10 cellular contexts compared by ENCODE assay signal in the genomic region with DNA sequence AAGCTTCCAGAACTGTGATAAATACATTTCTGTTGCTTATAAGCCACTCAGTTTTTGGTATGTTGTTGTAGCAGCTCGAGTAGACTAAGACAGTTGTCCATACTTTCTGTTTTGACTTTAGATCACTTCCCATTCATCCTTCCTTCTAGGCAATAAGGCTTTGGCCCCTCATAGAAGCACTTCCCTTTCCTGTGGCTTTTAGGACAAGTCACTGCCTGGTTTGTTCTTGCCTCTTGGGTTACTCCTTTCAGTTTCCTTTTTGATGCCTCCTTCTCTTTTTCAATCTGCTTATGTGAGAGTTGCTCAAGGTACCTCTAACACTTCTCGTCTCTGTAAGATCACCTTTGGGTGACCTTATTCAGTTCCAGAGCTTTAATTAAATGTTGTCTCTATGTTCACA.
A peak's percentile ranks its signal among the peaks of the same experiment; 100 is the strongest.
DNase-seq lines count a peak whose midpoint lies in the region; ATAC-seq lines count a peak whose summit lies in the region.
"Had no signal": no experiment of that assay in that cellular context is flagged by ENCODE, and none has a peak within 500 bp of the region (broad histone marks: within the 10 kb centered on the region; RNA-seq: fewer than 3 reads in every experiment).

No MANE protein-coding gene starts in this region.

- peak; percentile 19 for ATAC-seq in activated CD4-positive, alpha-beta T cell treated with anti-CD3 and anti-CD28 coated beads for 36 hours
- ATAC-seq in HG02610 (IDR thresholded peaks at IDR 0.05; ENCODE audit: unreplicated experiment) (peak; percentile 97), HG03571 (IDR thresholded peaks at IDR 0.05; ENCODE audit: unreplicated experiment) (peak; percentile 84)
- peak in 1 of 2 donors; percentile 75 for ATAC-seq in natural killer cell treated with Interleukin-12 subunit alpha and Interleukin-12 subunit beta and Interleukin-15 and Interleukin-18, amount 100 ng/mL, for 72 hours

- DNase-seq in activated CD4-positive, alpha-beta T cell treated with anti-CD3 and anti-CD28 coated beads for 36 hours = no peak
- no peak for DNase-seq in activated CD4-positive, alpha-beta T cell treated with anti-CD3 and anti-CD28 coated beads, Interleukin-2, amount 50 U/mL, for 48 hours
- DNase-seq in natural killer cell treated with Interleukin-12 subunit alpha and Interleukin-12 subunit beta and Interleukin-15 and Interleukin-18, amount 100 ng/mL, for 72 hours (ENCODE audit: low spot score) = no peak
- DNase-seq in NCI-H2029 (lab: John Stamatoyannopoulos, UW) (no peak), NCI-H2171 (lab: John Stamatoyannopoulos, UW) (no peak)
- DNase-seq in CD8-positive, alpha-beta memory T cell = no peak
- DNase-seq: activated B cell treated with CpG ODN at 0.5 μM for 24 hours had no signal

- intact Hi-C loops in activated CD4-positive, alpha-beta T cell treated with anti-CD3 and anti-CD28 coated beads for 36 hours (cut with DNase I, micrococcal nuclease) = no loop called here

- H3K9me3 Mint-ChIP-seq in activated CD4-positive, alpha-beta T cell treated with anti-CD3 and anti-CD28 coated beads for 36 hours (ENCODE audit: low read depth) = peaks cover 4% of the 10 kb centered on the region
- peaks cover 5% of the 10 kb centered on the region for H3K9me3 Mint-ChIP-seq in natural killer cell treated with Interleukin-12 subunit alpha and Interleukin-12 subunit beta and Interleukin-15 and Interleukin-18, amount 100 ng/mL, for 72 hours
- H3K9me3 Mint-ChIP-seq in CD8-positive, alpha-beta memory T cell = peaks cover 0 to under 1% (median 0%) of the 10 kb centered on the region in 5 donors
- H3K9me3 Mint-ChIP-seq: activated B cell treated with CpG ODN at 0.5 μM for 24 hours, nephron had no signal

- no peak overlapping the region for H3K27ac ChIP-seq in CD8-positive, alpha-beta memory T cell (ENCODE audit: low read depth, low read length)

- H3K4me3 ChIP-seq in CD8-positive, alpha-beta memory T cell (ENCODE audit: low read length) = no peak overlapping the region

- no peaks in the 10 kb centered on the region for H3K36me3 ChIP-seq in CD8-positive, alpha-beta memory T cell (ENCODE audit: insufficient read depth, low read length)

- CTCF ChIA-PET in activated CD4-positive, alpha-beta T cell treated with anti-CD3 and anti-CD28 coated beads for 36 hours (lab: Charles Lee) = no interaction called here
- CTCF ChIA-PET in CD8-positive, alpha-beta memory T cell (lab: Charles Lee) = no interaction called here

- H3K27me3 ChIP-seq in CD8-positive, alpha-beta memory T cell (ENCODE audit: insufficient read depth, low read length, poor library complexity, severe bottlenecking) = no peaks in the 10 kb centered on the region

- H3K36me3 Mint-ChIP-seq in activated CD4-positive, alpha-beta T cell treated with anti-CD3 and anti-CD28 coated beads for 36 hours (ENCODE audit: low read depth) = no peaks in the 10 kb centered on the region
- peaks cover 6% of the 10 kb centered on the region for H3K36me3 Mint-ChIP-seq in natural killer cell treated with Interleukin-12 subunit alpha and Interleukin-12 subunit beta and Interleukin-15 and Interleukin-18, amount 100 ng/mL, for 72 hours
- H3K36me3 Mint-ChIP-seq in CD8-positive, alpha-beta memory T cell = no peaks in the 10 kb centered on the region

- H3K4me1 Mint-ChIP-seq in activated CD4-positive, alpha-beta T cell treated with anti-CD3 and anti-CD28 coated beads for 36 hours = peaks cover 5% of the 10 kb centered on the region
- H3K4me1 Mint-ChIP-seq in natural killer cell treated with Interleukin-12 subunit alpha and Interleukin-12 subunit beta and Interleukin-15 and Interleukin-18, amount 100 ng/mL, for 72 hours (ENCODE audit: low read depth in 2 of 2) = peaks cover 6 to 20% of the 10 kb centered on the region in 2 donors
- H3K4me1 Mint-ChIP-seq in CD8-positive, alpha-beta memory T cell = peaks cover 0 to 8% (median 4%) of the 10 kb centered on the region in 3 donors

- H3K27me3 Mint-ChIP-seq in activated CD4-positive, alpha-beta T cell treated with anti-CD3 and anti-CD28 coated beads for 36 hours = peaks cover 3% of the 10 kb centered on the region
- peaks cover 18 to 22% of the 10 kb centered on the region in 2 donors for H3K27me3 Mint-ChIP-seq in natural killer cell treated with Interleukin-12 subunit alpha and Interleukin-12 subunit beta and Interleukin-15 and Interleukin-18, amount 100 ng/mL, for 72 hours
- peaks cover 0 to 4% of the 10 kb centered on the region in 2 donors for H3K27me3 Mint-ChIP-seq in CD8-positive, alpha-beta memory T cell
- H3K27me3 Mint-ChIP-seq: activated B cell treated with CpG ODN at 0.5 μM for 24 hours had no signal

- no peaks in the 10 kb centered on the region for H3K9me3 ChIP-seq in CD8-positive, alpha-beta memory T cell (ENCODE audit: low read length)

- no peak overlapping the region for H3K4me3 Mint-ChIP-seq in activated CD4-positive, alpha-beta T cell treated with anti-CD3 and anti-CD28 coated beads for 36 hours
- H3K4me3 Mint-ChIP-seq in natural killer cell treated with Interleukin-12 subunit alpha and Interleukin-12 subunit beta and Interleukin-15 and Interleukin-18, amount 100 ng/mL, for 72 hours = peak overlapping the region; percentile 52
- H3K4me3 Mint-ChIP-seq in CD8-positive, alpha-beta memory T cell = no peak overlapping the region
- H3K4me3 Mint-ChIP-seq: activated B cell treated with CpG ODN at 0.5 μM for 24 hours, nephron had no signal

- POLR2A ChIA-PET in activated CD4-positive, alpha-beta T cell treated with anti-CD3 and anti-CD28 coated beads for 36 hours (lab: Charles Lee) = no interaction called here
- POLR2A ChIA-PET in CD8-positive, alpha-beta memory T cell (lab: Charles Lee) = no interaction called here

- H3K27ac Mint-ChIP-seq in activated CD4-positive, alpha-beta T cell treated with anti-CD3 and anti-CD28 coated beads for 36 hours = no peak overlapping the region
- peak overlapping the region in 1 of 2 donors; percentile 24 for H3K27ac Mint-ChIP-seq in natural killer cell treated with Interleukin-12 subunit alpha and Interleukin-12 subunit beta and Interleukin-15 and Interleukin-18, amount 100 ng/mL, for 72 hours
- no peak overlapping the region for H3K27ac Mint-ChIP-seq in CD8-positive, alpha-beta memory T cell
- H3K27ac Mint-ChIP-seq: activated B cell treated with CpG ODN at 0.5 μM for 24 hours, nephron had no signal

- no peaks in the 10 kb centered on the region for H3K4me1 ChIP-seq in CD8-positive, alpha-beta memory T cell (ENCODE audit: insufficient read depth, low read length)
